In the genomic region with DNA sequence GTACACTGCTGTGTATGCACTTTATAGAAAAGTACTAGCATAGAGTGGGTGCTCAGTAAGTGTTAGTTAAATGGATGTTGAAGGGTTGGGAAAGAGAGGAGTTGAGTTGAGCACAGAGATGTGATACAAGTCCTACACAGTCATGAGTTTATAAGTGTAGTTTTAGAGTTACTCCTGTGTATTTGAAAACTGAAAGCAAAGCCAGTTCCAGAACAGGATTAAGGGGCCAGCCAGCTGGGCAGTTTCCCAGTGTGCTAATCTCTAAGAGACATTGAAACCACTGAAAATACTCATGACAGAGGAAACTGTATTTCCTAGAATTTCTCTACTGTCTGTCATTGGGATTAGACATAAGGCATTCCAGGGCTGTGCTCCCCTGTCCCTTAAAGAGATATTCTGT, we compare ENCODE assay signal across 1 cellular context.
TF ChIP-seq lines count a peak whose summit lies in the region.

No MANE protein-coding gene starts in this region.

TF ChIP-seq in IMR-90, 13 proteins besides CTCF, POLR2A, EP300 and RAD21 (continued from another document):
- TF ChIP-seq, protein P1, sequence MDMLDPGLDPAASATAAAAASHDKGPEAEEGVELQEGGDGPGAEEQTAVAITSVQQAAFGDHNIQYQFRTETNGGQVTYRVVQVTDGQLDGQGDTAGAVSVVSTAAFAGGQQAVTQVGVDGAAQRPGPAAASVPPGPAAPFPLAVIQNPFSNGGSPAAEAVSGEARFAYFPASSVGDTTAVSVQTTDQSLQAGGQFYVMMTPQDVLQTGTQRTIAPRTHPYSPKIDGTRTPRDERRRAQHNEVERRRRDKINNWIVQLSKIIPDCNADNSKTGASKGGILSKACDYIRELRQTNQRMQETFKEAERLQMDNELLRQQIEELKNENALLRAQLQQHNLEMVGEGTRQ (IDR thresholded peaks at IDR 0.05; ENCODE audit: low read depth, low read length): no peak
